Comparison of ENCODE assay signal across 16 cellular contexts in the genomic region with DNA sequence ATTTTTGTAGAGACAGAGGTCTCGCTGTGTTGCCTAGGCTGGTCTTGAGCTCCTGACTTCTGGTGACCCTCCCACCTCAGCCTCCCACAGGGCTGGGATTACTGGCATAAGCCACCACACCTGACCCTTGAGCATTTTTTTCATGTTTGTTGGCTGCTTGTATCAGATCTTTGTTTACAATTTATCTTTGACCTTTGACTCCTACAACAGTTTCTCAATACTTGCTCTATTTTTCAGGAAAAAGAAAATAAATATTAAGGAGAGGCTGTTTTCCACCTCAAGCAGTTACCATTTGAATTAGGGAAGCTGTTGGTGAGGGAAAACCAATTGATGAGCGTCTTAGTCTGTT.
"Had no signal": no experiment of that assay in that cellular context is flagged by ENCODE, and none has a peak within 500 bp of the region (broad histone marks: within the 10 kb centered on the region; RNA-seq: fewer than 3 reads in every experiment).

No MANE protein-coding gene starts in this region.

- H3K27me3 ChIP-seq: adrenal gland, sigmoid colon had no signal

- H3K4me3 ChIP-seq: adrenal gland, psoas muscle, sigmoid colon had no signal

- ATAC-seq: activated CD4-positive, alpha-beta T cell treated with anti-CD3 and anti-CD28 coated beads for 36 hours; psoas muscle had no signal

- H3K4me3 Mint-ChIP-seq: activated CD4-positive, alpha-beta memory T cell treated with anti-CD3 and anti-CD28 coated beads, Interleukin-2, amount 10 ng/mL, durations not matched to agents 7 days and 5 days; activated CD4-positive, alpha-beta T cell treated with anti-CD3 and anti-CD28 coated beads for 36 hours; activated naive CD4-positive, alpha-beta T cell treated with anti-CD3 and anti-CD28 coated beads, Interleukin-2, amount 10 ng/mL, durations not matched to agents 7 days and 5 days; brain; dendritic cell treated with granulocyte-macrophage colony-stimulating factor and Interleukin-4, amounts not matched to agents 40 ng/mL and 50 ng/mL, for 4 days; nephron progenitor cell; type B pancreatic cell had no signal

- DNase-seq: activated CD4-positive, alpha-beta memory T cell treated with anti-CD3 and anti-CD28 coated beads, Interleukin-2, amount 10 ng/mL, durations not matched to agents 7 days and 5 days; activated CD4-positive, alpha-beta T cell treated with anti-CD3 and anti-CD28 coated beads for 36 hours; activated CD8-positive, alpha-beta memory T cell treated with anti-CD3 and anti-CD28 coated beads, Interleukin-2, amount 50 U/mL, for 48 hours; activated naive CD4-positive, alpha-beta T cell treated with anti-CD3 and anti-CD28 coated beads, Interleukin-2, amount 10 ng/mL, durations not matched to agents 7 days and 5 days; foreskin fibroblast; glutamatergic neuron; nephron progenitor cell; psoas muscle; sigmoid colon; stimulated activated CD4-positive, alpha-beta T cell treated with anti-CD3 and anti-CD28 coated beads, Interleukin-12 subunit alpha, Interleukin-12 subunit beta, amount 100 ng/mL, for 4 hours; stimulated activated naive CD4-positive, alpha-beta T cell treated with Interleukin-2 at 50 U/mL for 16 hours; T-helper 9 cell had no signal

- H3K27ac Mint-ChIP-seq: activated CD4-positive, alpha-beta memory T cell treated with anti-CD3 and anti-CD28 coated beads, Interleukin-2, amount 10 ng/mL, durations not matched to agents 7 days and 5 days; activated CD4-positive, alpha-beta T cell treated with anti-CD3 and anti-CD28 coated beads for 36 hours; activated naive CD4-positive, alpha-beta T cell treated with anti-CD3 and anti-CD28 coated beads, Interleukin-2, amount 10 ng/mL, durations not matched to agents 7 days and 5 days; nephron progenitor cell; type B pancreatic cell had no signal

- H3K36me3 ChIP-seq: adrenal gland had no signal

- H3K27me3 Mint-ChIP-seq: activated CD4-positive, alpha-beta memory T cell treated with anti-CD3 and anti-CD28 coated beads, Interleukin-2, amount 10 ng/mL, durations not matched to agents 7 days and 5 days; activated CD4-positive, alpha-beta T cell treated with anti-CD3 and anti-CD28 coated beads for 36 hours; activated naive CD4-positive, alpha-beta T cell treated with anti-CD3 and anti-CD28 coated beads, Interleukin-2, amount 10 ng/mL, durations not matched to agents 7 days and 5 days; brain; dendritic cell treated with granulocyte-macrophage colony-stimulating factor and Interleukin-4, amounts not matched to agents 40 ng/mL and 50 ng/mL, for 4 days; type B pancreatic cell had no signal

- H3K9me3 ChIP-seq: adrenal gland, psoas muscle, sigmoid colon had no signal

- H3K9me3 Mint-ChIP-seq: activated CD4-positive, alpha-beta memory T cell treated with anti-CD3 and anti-CD28 coated beads, Interleukin-2, amount 10 ng/mL, durations not matched to agents 7 days and 5 days; activated naive CD4-positive, alpha-beta T cell treated with anti-CD3 and anti-CD28 coated beads, Interleukin-2, amount 10 ng/mL, durations not matched to agents 7 days and 5 days; dendritic cell treated with granulocyte-macrophage colony-stimulating factor and Interleukin-4, amounts not matched to agents 40 ng/mL and 50 ng/mL, for 4 days; nephron progenitor cell; type B pancreatic cell had no signal

- H3K27ac ChIP-seq: psoas muscle, sigmoid colon had no signal
